ENCODE assay signal across 20 cellular contexts in the genomic region with DNA sequence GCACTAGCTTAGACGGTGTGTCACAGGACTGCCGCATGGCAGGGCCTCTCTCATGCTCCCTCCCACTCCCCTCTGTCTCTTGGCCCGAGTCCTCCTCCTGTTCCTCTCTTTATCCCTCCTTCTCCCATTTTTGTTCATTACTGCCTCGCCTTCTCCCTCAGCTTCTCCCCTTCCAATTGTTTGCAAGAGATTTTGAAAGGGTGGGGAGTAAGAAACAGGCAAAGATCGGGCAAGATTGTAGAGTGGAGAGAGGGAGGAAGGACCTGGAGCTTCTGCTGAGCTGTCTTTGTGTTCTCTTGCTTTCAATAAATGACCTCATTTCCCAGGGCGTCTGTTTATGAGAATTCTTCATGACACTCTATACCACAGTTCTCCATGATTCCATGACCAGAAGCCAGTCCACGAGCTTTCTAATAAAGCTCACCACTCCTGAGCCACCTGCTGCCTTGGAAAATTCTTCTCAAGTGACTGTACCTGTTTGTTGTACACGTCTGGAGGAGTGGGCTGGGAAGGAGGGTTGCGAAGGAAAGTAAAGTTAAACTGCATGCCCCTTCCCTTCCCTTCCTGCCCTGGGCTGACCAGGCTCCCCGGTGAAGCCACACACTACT. TPM values are rescaled to one million over a fixed set of nuclear protein-coding genes. Genes with fewer than 3 reads are reported as not detected.
DNase-seq lines count a peak whose midpoint lies in the region; FAIRE-seq and TF ChIP-seq lines count a peak whose summit lies in the region.
"Had no signal": no experiment of that assay in that cellular context is flagged by ENCODE, and none has a peak within 500 bp of the region (broad histone marks: within the 10 kb centered on the region; RNA-seq: fewer than 3 reads in every experiment).

No MANE protein-coding gene starts in this region.

- no peak overlapping the region for H3K27ac ChIP-seq in HUES6 (ENCODE audit: low read depth, low read length)
- no peak overlapping the region for H3K27ac ChIP-seq in colonic mucosa
- H3K27ac ChIP-seq: HL-60 had no signal

- no peak overlapping the region for H3K4me3 Mint-ChIP-seq in nephron

- H3K27me3 ChIP-seq in HUES6 (ENCODE audit: control insufficient read depth, insufficient read depth, low read length) (no peaks in the 10 kb centered on the region), colonic mucosa (no peaks in the 10 kb centered on the region)

- H3K36me3 ChIP-seq in HUES6 (ENCODE audit: control insufficient read depth, insufficient read depth, low read length) (no peaks in the 10 kb centered on the region), colonic mucosa (no peaks in the 10 kb centered on the region)

- no peak for TF ChIP-seq POLR2A in GM12891 (IDR thresholded peaks at IDR 0.05; ENCODE audit: low read depth, low read length)

- peaks cover 3% of the 10 kb centered on the region for H3K27me3 Mint-ChIP-seq in nephron (ENCODE audit: low read depth)

- no peaks in the 10 kb centered on the region for H3K36me3 Mint-ChIP-seq in nephron (ENCODE audit: low read depth)

- no peak for FAIRE-seq in GM12891 (lab: Jason Lieb, UNC)
- FAIRE-seq: G401.6, GM12892, GM19239, HepG2, RCC 7860 had no signal

- no peak for TF ChIP-seq CTCF in nephron (IDR thresholded peaks at IDR 0.05; ENCODE audit: unreplicated experiment in 3 of 3)
- no peak for TF ChIP-seq CTCF in colonic mucosa (IDR thresholded peaks at IDR 0.05)

- peak; percentile 22 for DNase-seq in A172 (ENCODE audit: low spot score)
- peak; percentile 25 for DNase-seq in astrocyte of the hippocampus (ENCODE audit: low read depth, low spot score)
- no peak for DNase-seq in colonic mucosa
- no peak for DNase-seq in EL
- DNase-seq in GM12891 (ENCODE audit: insufficient read length, low spot score), result no peak
- DNase-seq: AML-193, Caco-2, MV-4-11, NCI-H1417 treated with DMSO at 0.1 percent for 48 hours, NCI-H2029 treated with DMSO at 0.1 percent for 48 hours, NCI-H774, SHP77 had no signal

- peak overlapping the region; percentile 13 to 61 (median 44) for H3K27ac Mint-ChIP-seq in nephron

- peaks cover 3% of the 10 kb centered on the region for H3K9me3 Mint-ChIP-seq in nephron

- no peak overlapping the region for H3K4me3 ChIP-seq in HUES6 (ENCODE audit: low read depth, low read length)
- H3K4me3 ChIP-seq in colonic mucosa, result no peak overlapping the region

- peaks cover 43% of the 10 kb centered on the region for H3K4me1 Mint-ChIP-seq in nephron

- H3K4me1 ChIP-seq in HUES6 (ENCODE audit: control insufficient read depth, insufficient read depth, low read length) (peaks cover 10% of the 10 kb centered on the region; the same call in 1 of the 2 replicates), colonic mucosa (no peaks in the 10 kb centered on the region)

- H3K9ac ChIP-seq in HUES6 (ENCODE audit: low read length), result peak overlapping the region; percentile 24
- H3K9ac ChIP-seq in colonic mucosa (ENCODE audit: low read depth in 2 of 2, low read length in 2 of 2), result no peak overlapping the region

- no peaks in the 10 kb centered on the region for H3K9me3 ChIP-seq in HUES6 (ENCODE audit: control insufficient read depth, insufficient read depth, low read depth, low read length)
- H3K9me3 ChIP-seq in colonic mucosa, result no peaks in the 10 kb centered on the region
- H3K9me3 ChIP-seq: Caco-2 had no signal

- intact Hi-C loops in colonic mucosa (cut with DNase I), result no loop called here

TF ChIP-seq in GM12891, 5 proteins besides CTCF, POLR2A, EP300 and RAD21:
- TF ChIP-seq POLR2AphosphoS5 (IDR thresholded peaks at IDR 0.05; ENCODE audit: low read depth, low read length) (no peak), PAX5 (IDR thresholded peaks at IDR 0.05; ENCODE audit: insufficient read depth, low read length, severe bottlenecking) (no peak)

RNA-seq across cellular contexts. Expression of gene PLEKHG1, which starts 50.0 kb away (rescaled TPM):
- 0.21 and 0.48 TPM in 2 replicates for total RNA-seq in A172 (2014; rRNA removed; shearing (Covaris generic))
- total RNA-seq in colonic mucosa, result 10 to 100 TPM; 21.8 to 25.2 TPM
- polyA plus RNA-seq in GM12891 (2012; ENCODE audit: low read depth, missing spikeins), result 2.2 TPM

Comparison
In these comparisons a context has a peak if more than half of its experiments do, and no peak if none do; other contexts are left out.
1. DNase-seq: peak in A172 (single experiment) and astrocyte of the hippocampus (single experiment); none in colonic mucosa (single experiment), EL (single experiment) and GM12891 (single experiment).
2. RNA of gene PLEKHG1, which starts 50.0 kb away (total RNA-seq): 21.8 to 25.2 TPM in colonic mucosa; 0.21 to 0.48 TPM in A172; every median in the first group is over 10 times any median in the second.